8 cellular contexts compared by ENCODE assay signal in the genomic region with DNA sequence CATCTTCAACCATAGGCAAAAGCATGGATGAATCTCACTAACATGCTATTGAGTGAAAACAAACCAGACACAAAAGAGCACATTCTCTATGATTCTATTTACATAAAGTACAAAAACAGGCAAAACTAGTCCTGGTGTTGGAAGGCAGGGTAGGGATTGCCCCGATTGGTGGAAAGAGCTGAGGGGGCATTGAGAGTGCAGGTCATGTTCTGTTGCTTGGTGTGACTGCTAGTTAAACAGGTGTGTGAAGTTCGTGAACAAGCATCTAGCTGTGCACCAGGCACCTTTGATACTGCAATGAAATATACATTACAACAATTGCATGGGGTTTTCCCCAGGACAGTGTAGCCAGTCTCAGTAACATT. TPM values are rescaled to one million over a fixed set of nuclear protein-coding genes. Genes with fewer than 3 reads are reported as not detected.
A peak's percentile ranks its signal among the peaks of the same experiment; 100 is the strongest.
DNase-seq lines count a peak whose midpoint lies in the region; ATAC-seq and TF ChIP-seq lines count a peak whose summit lies in the region.

No MANE protein-coding gene starts in this region.

- peak overlapping the region; percentile 99 for H2AFZ ChIP-seq in GM23248

- H3K27me3 ChIP-seq in GM23248 (replicated peaks; ENCODE audit: insufficient read depth): 0 out of 2 replicates have a peak, but pooled peaks cover 5% of the 10 kb centered on the region
- H3K27me3 ChIP-seq in adipocyte (replicated peaks; ENCODE audit: control insufficient read depth, insufficient read depth, low read length): peaks cover 8% of the 10 kb centered on the region

- in situ Hi-C loops in GM23248 (cut with MboI): no loop called here

- H3K4me2 ChIP-seq in GM23248 (ENCODE audit: unreplicated experiment): peak overlapping the region; percentile 79

- no peak overlapping the region for H3K4me3 Mint-ChIP-seq in activated CD8-positive, alpha-beta T cell treated with anti-CD3 and anti-CD28 coated beads for 36 hours

- no peak for DNase-seq in GM23248
- DNase-seq in adipocyte (ENCODE audit: low read depth): no peak
- no peak for DNase-seq in retinal pigment epithelial cell (ENCODE audit: low read depth)
- no peak for DNase-seq in activated CD8-positive, alpha-beta T cell treated with anti-CD3 and anti-CD28 coated beads for 36 hours
- DNase-seq in HPDE6-E6E7 (ENCODE audit: extremely low spot score): no peak
- DNase-seq in activated CD4-positive, CD25-positive, alpha-beta regulatory T cell treated with anti-CD3 and anti-CD28 coated beads, Interleukin-2, amount 50 U/mL, for 72 hours: no peak

- H3K27ac Mint-ChIP-seq in activated CD8-positive, alpha-beta T cell treated with anti-CD3 and anti-CD28 coated beads for 36 hours: no peak overlapping the region

- no peaks in the 10 kb centered on the region for H4K20me1 ChIP-seq in GM23248 (ENCODE audit: insufficient read depth)

- H3K9me2 ChIP-seq in GM23248 (ENCODE audit: insufficient read depth): no peaks in the 10 kb centered on the region

- no peaks in the 10 kb centered on the region for H3K79me2 ChIP-seq in GM23248 (ENCODE audit: insufficient read depth)

- TF ChIP-seq CTCF in retinal pigment epithelial cell (conservative IDR thresholded peaks at IDR 0.05; ENCODE audit: low read depth, low read length): no peak
- TF ChIP-seq CTCF in activated CD8-positive, alpha-beta T cell treated with anti-CD3 and anti-CD28 coated beads for 36 hours (IDR thresholded peaks at IDR 0.05): no peak

- H3K27me3 Mint-ChIP-seq in activated CD8-positive, alpha-beta T cell treated with anti-CD3 and anti-CD28 coated beads for 36 hours: peaks cover 46% of the 10 kb centered on the region

- POLR2A ChIA-PET in activated CD8-positive, alpha-beta T cell treated with anti-CD3 and anti-CD28 coated beads for 36 hours (lab: Charles Lee): interaction anchor here (0.6 kb wide), 1 partner anchor 19 kb away, joined by 3 read pairs; no protein-coding TSS in a partner anchor

- H3K9me3 ChIP-seq in GM23248 (ENCODE audit: low read depth) (no peaks in the 10 kb centered on the region), adipocyte (ENCODE audit: control insufficient read depth, low read length) (no peaks in the 10 kb centered on the region)

- no peaks in the 10 kb centered on the region for H3K9me3 Mint-ChIP-seq in activated CD8-positive, alpha-beta T cell treated with anti-CD3 and anti-CD28 coated beads for 36 hours

- H3K4me1 ChIP-seq in GM23248 (ENCODE audit: insufficient read depth) (no peaks in the 10 kb centered on the region), adipocyte (ENCODE audit: control insufficient read depth, insufficient read depth, low read length) (peaks cover 10% of the 10 kb centered on the region)

- H3K9ac ChIP-seq in GM23248: peak overlapping the region; percentile 85
- H3K9ac ChIP-seq in adipocyte (ENCODE audit: low read length): peak overlapping the region; percentile 88

- CTCF ChIA-PET in activated CD8-positive, alpha-beta T cell treated with anti-CD3 and anti-CD28 coated beads for 36 hours (lab: Charles Lee): interaction anchor here (0.7 kb wide), 1 partner anchor 772 kb away, joined by 3 read pairs; no protein-coding TSS in a partner anchor

- H3F3A ChIP-seq in GM23248 (ENCODE audit: insufficient read depth): no peaks in the 10 kb centered on the region

- WGBS in GM23248 (ENCODE audit: low coverage in 1 of 2, low lambda C conversion rate in 2 of 2, missing lambda C conversion rate in 2 of 2), 2 experiments: 37 to 56% methylated on average over 2 of the region's 2 CpGs

- intact Hi-C loops in activated CD8-positive, alpha-beta T cell treated with anti-CD3 and anti-CD28 coated beads for 36 hours (cut with micrococcal nuclease): no loop called here

- no peaks in the 10 kb centered on the region for H3K4me1 Mint-ChIP-seq in activated CD8-positive, alpha-beta T cell treated with anti-CD3 and anti-CD28 coated beads for 36 hours (ENCODE audit: low read depth)

- peak overlapping the region; percentile 88 for H3K4me3 ChIP-seq in GM23248
- H3K4me3 ChIP-seq in adipocyte (ENCODE audit: low read length): peak overlapping the region; percentile 82
- H3K4me3 ChIP-seq in iPS-11a (ENCODE audit: low read depth, low read length): peak overlapping the region; percentile 51
- peak overlapping the region; percentile 58 for H3K4me3 ChIP-seq in retinal pigment epithelial cell (ENCODE audit: low read length)

- H3K36me3 Mint-ChIP-seq in activated CD8-positive, alpha-beta T cell treated with anti-CD3 and anti-CD28 coated beads for 36 hours (ENCODE audit: low read depth): no peaks in the 10 kb centered on the region

- H3K36me3 ChIP-seq in GM23248 (ENCODE audit: low read depth): no peaks in the 10 kb centered on the region
- H3K36me3 ChIP-seq in adipocyte (ENCODE audit: control insufficient read depth, insufficient read depth, low read length, severe bottlenecking): no peaks in the 10 kb centered on the region

- no peak overlapping the region for H3K27ac ChIP-seq in GM23248

- ATAC-seq in activated CD8-positive, alpha-beta T cell treated with anti-CD3 and anti-CD28 coated beads for 36 hours: no peak
- ATAC-seq in GM21723 (IDR thresholded peaks at IDR 0.05; ENCODE audit: unreplicated experiment): no peak

RNA-seq across cellular contexts. Expression of gene THRB, which starts 26.3 kb away (rescaled TPM):
- 2.9 and 5.1 TPM in 2 replicates for total RNA-seq in GM23248 (2014; rRNA removed; shearing (Covaris generic))
- polyA plus RNA-seq in GM23248 (2016; fragmentation: Nextera tagmentation; extraction: Ambion mirVana): 3.3 and 3.9 TPM in 2 replicates
- not detected for total RNA-seq in activated CD8-positive, alpha-beta T cell treated with anti-CD3 and anti-CD28 coated beads for 36 hours
